In the genomic region with DNA sequence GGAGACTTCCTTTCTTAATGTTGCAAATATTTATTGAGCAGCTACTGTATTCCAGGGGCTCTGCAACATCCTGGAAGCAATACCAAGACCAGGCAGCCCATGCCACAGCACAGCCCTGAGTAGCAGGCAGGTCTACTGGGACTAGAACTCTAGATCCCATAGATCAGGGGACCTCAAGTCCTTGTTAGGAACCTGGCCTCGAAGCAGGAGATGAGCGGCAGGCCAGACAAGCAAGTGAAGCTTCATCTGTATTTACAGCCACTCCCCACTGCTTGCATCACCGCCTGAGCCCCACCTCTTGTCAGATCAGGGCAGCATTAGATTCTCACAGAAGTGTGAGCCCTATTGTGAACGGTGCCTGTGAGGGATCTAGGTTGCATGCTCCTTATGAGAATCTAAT, we compare ENCODE assay signal across 19 cellular contexts.
DNase-seq lines count a peak whose midpoint lies in the region; ATAC-seq, FAIRE-seq and TF ChIP-seq lines count a peak whose summit lies in the region.
"Had no signal": no experiment of that assay in that cellular context is flagged by ENCODE, and none has a peak within 500 bp of the region (broad histone marks: within the 10 kb centered on the region; RNA-seq: fewer than 3 reads in every experiment).

No MANE protein-coding gene starts in this region.

- DNase-seq in SK-N-SH (no peak), Panc1 (ENCODE audit: low read depth, low spot score) (no peak), K562 (ENCODE audit: extremely low read depth in 1 of 4, low spot score in 3 of 4) (no peak), spleen (peak; percentile 56), NCI-H1436 (lab: John Stamatoyannopoulos, UW) (no peak), NCI-H345 treated with DMSO at 0.1 percent for 48 hours (lab: John Stamatoyannopoulos, UW; ENCODE audit: unreplicated experiment) (no peak), gastrocnemius medialis (no peak)
- DNase-seq: 8988T; CD4-positive, alpha-beta memory T cell; DMS153; DMS79; GDM1; GM23248 had no signal

- no peak overlapping the region for H3K27ac ChIP-seq in SK-N-SH (ENCODE audit: low read depth in 2 of 2, low read length in 1 of 2)
- no peak overlapping the region for H3K27ac ChIP-seq in Panc1 (ENCODE audit: low read length)
- no peak overlapping the region for H3K27ac ChIP-seq in K562 (ENCODE audit: extremely low read depth, low read depth, low read length)
- H3K27ac ChIP-seq in spleen: no peak overlapping the region
- H3K27ac ChIP-seq in gastrocnemius medialis: no peak overlapping the region
- H3K27ac ChIP-seq: BLaER1, GM23248 had no signal

- BruUV-seq in Panc1 (replicated peaks; lab: Mats Ljungman, UMichigan): no TSS peak
- no TSS peak for BruUV-seq in K562 (replicated peaks; lab: Mats Ljungman, UMichigan)

- TF ChIP-seq RAD21 in SK-N-SH (IDR thresholded peaks at IDR 0.05; ENCODE audit: low read length) (no peak), K562 (CRISPR knock-in tag; conservative IDR thresholded peaks at IDR 0.05 in 1 of 2, IDR thresholded peaks at IDR 0.05 in 1 of 2) (no peak)

- H3K79me2 ChIP-seq in SK-N-SH (ENCODE audit: insufficient read depth) (no peaks in the 10 kb centered on the region), K562 (ENCODE audit: control insufficient read depth, insufficient read depth, low read length) (no peaks in the 10 kb centered on the region)

- POLR2A ChIA-PET in SK-N-SH (lab: Yijun Ruan, JAX) (no interaction called here), Panc1 (lab: Charles Lee) (no interaction called here), K562 (lab: Yijun Ruan, JAX) (no interaction called here)

- WGBS in SK-N-SH (ENCODE audit: low lambda C conversion rate): 48% methylated on average over 4 of the region's 4 CpGs
- 2% methylated on average over 4 of the region's 4 CpGs for whole genome bisulfite sequencing in K562 (ENCODE audit: insufficient coverage, low coverage, missing lambda C conversion rate)
- 82 to 93% (median 90%) methylated on average over 4 of the region's 4 CpGs for WGBS in spleen, 5 donors

- no peaks in the 10 kb centered on the region for H3K9me2 ChIP-seq in SK-N-SH

- in situ Hi-C loops in Panc1 (cut with HindIII; ENCODE audit: low pct_unique_long_range_greater_than_20kb, low sequenced_read_pairs): no loop called here
- in situ Hi-C loops in K562 (cut with MboI): no loop called here
- in situ Hi-C loops in gastrocnemius medialis (cut with MboI; ENCODE audit: low sequenced_read_pairs in 4 of 4): loop anchor here in 1 of 4 donors (25.0 kb wide), 1 partner anchor 100 kb away; no protein-coding TSS in a partner anchor

- H4K20me1 ChIP-seq in SK-N-SH (ENCODE audit: insufficient read depth): no peaks in the 10 kb centered on the region
- no peaks in the 10 kb centered on the region for H4K20me1 ChIP-seq in K562 (replicated peaks; ENCODE audit: control insufficient read depth, insufficient read depth, low read length)
- H4K20me1 ChIP-seq: BLaER1 had no signal

- H3K9me3 ChIP-seq in SK-N-SH: no peaks in the 10 kb centered on the region
- H3K9me3 ChIP-seq in Panc1 (ENCODE audit: control insufficient read depth, insufficient read depth, low read depth, low read length): peaks cover 4% of the 10 kb centered on the region; the same call in 1 of the 2 replicates
- no peaks in the 10 kb centered on the region for H3K9me3 ChIP-seq in K562 (replicated peaks; ENCODE audit: control insufficient read depth, insufficient read depth, low read depth, low read length)
- peaks cover 0 to 21% (median 8%) of the 10 kb centered on the region in 8 donors for H3K9me3 ChIP-seq in spleen
- no peaks in the 10 kb centered on the region for H3K9me3 ChIP-seq in gastrocnemius medialis
- H3K9me3 ChIP-seq: HAP-1 had no signal

- intact Hi-C loops in Panc1 (cut with micrococcal nuclease; ENCODE audit: unreplicated experiment) (no loop called here), K562 (cut with micrococcal nuclease) (no loop called here), spleen (cut with DNase I; ENCODE audit: low total_unique reads) (no loop called here), gastrocnemius medialis (cut with DNase I; ENCODE audit: low total_unique reads) (no loop called here)

- CTCF ChIA-PET in SK-N-SH (lab: Yijun Ruan, JAX): interaction anchor here (0.6 to 1.8 kb wide), 3 partner anchors 18 to 258 kb away, joined by 3 to 6 read pairs (median 6); no protein-coding TSS in a partner anchor
- CTCF ChIA-PET in Panc1 (lab: Charles Lee): interaction anchor here (0.6 kb wide), 1 partner anchor 94 kb away, joined by 5 read pairs; no protein-coding TSS in a partner anchor
- CTCF ChIA-PET in K562 (lab: Yijun Ruan, JAX; ENCODE audit: low intra/inter-chr PET ratio): no interaction called here

- no peak for FAIRE-seq in K562 (lab: Jason Lieb, UNC)
- FAIRE-seq: GM12892, GM18507, HTR-8/SVneo had no signal

- no peak overlapping the region for H3K4me2 ChIP-seq in SK-N-SH
- no peak overlapping the region for H3K4me2 ChIP-seq in K562 (ENCODE audit: insufficient read depth, low read length)
- H3K4me2 ChIP-seq: BLaER1 had no signal

- peaks cover 11% of the 10 kb centered on the region; the same call in 1 of the 2 replicates for H3K27me3 ChIP-seq in SK-N-SH (ENCODE audit: insufficient read depth)
- H3K27me3 ChIP-seq in Panc1 (ENCODE audit: control insufficient read depth, insufficient read depth, low read length): peaks cover 13% of the 10 kb centered on the region
- peaks cover 5 to 18% of the 10 kb centered on the region in 2 experiments; a peak in 4 of 5 replicates for H3K27me3 ChIP-seq in K562 (ENCODE audit: control insufficient read depth in 2 of 2, insufficient read depth in 2 of 2, low read length in 2 of 2)
- H3K27me3 ChIP-seq in spleen (replicated peaks in 1 of 7): peaks cover 0 to 17% (median 0%) of the 10 kb centered on the region in 7 donors
- peaks cover 0 to 13% (median 2%) of the 10 kb centered on the region in 3 donors for H3K27me3 ChIP-seq in gastrocnemius medialis
- H3K27me3 ChIP-seq: BLaER1 had no signal

- TF ChIP-seq POLR2A in K562 (conservative IDR thresholded peaks at IDR 0.05) (no peak), spleen (IDR thresholded peaks at IDR 0.05) (no peak), gastrocnemius medialis (IDR thresholded peaks at IDR 0.05) (no peak)

- no peak overlapping the region for H3K4me3 ChIP-seq in SK-N-SH (ENCODE audit: low read depth in 2 of 2, low read length in 1 of 2)
- H3K4me3 ChIP-seq in Panc1 (ENCODE audit: low read depth in 2 of 2, low read length in 2 of 2): no peak overlapping the region
- H3K4me3 ChIP-seq in K562: no peak overlapping the region
- no peak overlapping the region for H3K4me3 ChIP-seq in spleen
- H3K4me3 ChIP-seq in gastrocnemius medialis: no peak overlapping the region
- H3K4me3 ChIP-seq: BLaER1, GM23248, HAP-1 had no signal

- no peaks in the 10 kb centered on the region for H3F3A ChIP-seq in SK-N-SH (replicated peaks; ENCODE audit: insufficient read depth)

- TF ChIP-seq CTCF in SK-N-SH (IDR thresholded peaks at IDR 0.05) (no peak), Panc1 (IDR thresholded peaks at IDR 0.05) (no peak), K562 (IDR thresholded peaks at IDR 0.05 in 2 of 3, conservative IDR thresholded peaks at IDR 0.05 in 1 of 3; ENCODE audit: insufficient read depth in 2 of 3, low read depth in 1 of 3, low read length in 3 of 3) (no peak), spleen (IDR thresholded peaks at IDR 0.05 in 8 of 11, conservative IDR thresholded peaks at IDR 0.05 in 3 of 11) (no peak), gastrocnemius medialis (IDR thresholded peaks at IDR 0.05 in 4 of 5, conservative IDR thresholded peaks at IDR 0.05 in 1 of 5) (no peak)

- no peaks in the 10 kb centered on the region for H3K9me1 ChIP-seq in K562 (ENCODE audit: control insufficient read depth, insufficient read depth, low read length)

- H3K4me1 ChIP-seq in SK-N-SH (ENCODE audit: control insufficient read depth in 1 of 2, insufficient read depth in 2 of 2, low read depth in 1 of 2, low read length in 1 of 2): no peaks in the 10 kb centered on the region
- H3K4me1 ChIP-seq in Panc1 (ENCODE audit: control insufficient read depth, insufficient read depth, low read length): no peaks in the 10 kb centered on the region
- no peaks in the 10 kb centered on the region for H3K4me1 ChIP-seq in K562 (replicated peaks in 1 of 2; ENCODE audit: control insufficient read depth in 2 of 2, insufficient read depth in 2 of 2, low read length in 2 of 2)
- H3K4me1 ChIP-seq in spleen: peaks cover 0 to 18% (median 13%) of the 10 kb centered on the region in 6 donors
- H3K4me1 ChIP-seq in gastrocnemius medialis: no peaks in the 10 kb centered on the region
- H3K4me1 ChIP-seq: HAP-1 had no signal

- H3K36me3 ChIP-seq in SK-N-SH (replicated peaks in 1 of 2; ENCODE audit: control insufficient read depth in 1 of 2, insufficient read depth in 2 of 2, low read length in 1 of 2) (no peaks in the 10 kb centered on the region), Panc1 (ENCODE audit: control insufficient read depth, insufficient read depth, low read length) (no peaks in the 10 kb centered on the region), K562 (ENCODE audit: control insufficient read depth, insufficient read depth, low read length) (no peaks in the 10 kb centered on the region), spleen (no peaks in the 10 kb centered on the region), gastrocnemius medialis (no peaks in the 10 kb centered on the region)
- H3K36me3 ChIP-seq: BLaER1, HAP-1 had no signal

- no peak overlapping the region for H2AFZ ChIP-seq in SK-N-SH (ENCODE audit: low read depth)
- H2AFZ ChIP-seq in K562 (ENCODE audit: low read depth, low read length): no peak overlapping the region
- H2AFZ ChIP-seq: GM23248 had no signal

- H3K9ac ChIP-seq in SK-N-SH: no peak overlapping the region
- no peak overlapping the region for H3K9ac ChIP-seq in K562 (ENCODE audit: insufficient read depth in 1 of 2, low read depth in 2 of 2, low read length in 2 of 2)
- H3K9ac ChIP-seq: BLaER1, GM23248 had no signal

- TF ChIP-seq EP300 in SK-N-SH (IDR thresholded peaks at IDR 0.05; ENCODE audit: borderline replicate concordance in 1 of 2, low read depth in 1 of 2, low read length in 1 of 2) (no peak), K562 (IDR thresholded peaks at IDR 0.05; ENCODE audit: low read length) (no peak)

- ATAC-seq in SK-N-SH treated with all-trans-retinoic acid at 6 μM for 48 hours (no peak), Panc1 (0 out of 2 replicates have a peak, but pooled peaks have one; percentile 19), K562 (no peak), gastrocnemius medialis (no peak)

TF ChIP-seq in SK-N-SH, 30 proteins besides CTCF, POLR2A, EP300 and RAD21 (continues in another document):
- TF ChIP-seq YY1 (IDR thresholded peaks at IDR 0.05; ENCODE audit: low read depth) (no peak), TAF1 (IDR thresholded peaks at IDR 0.05; ENCODE audit: borderline replicate concordance, low read depth, low read length) (no peak), ELF1 (IDR thresholded peaks at IDR 0.05) (no peak), CHD2 (IDR thresholded peaks at IDR 0.05; ENCODE audit: low read length, partially characterized antibody) (no peak)

TF ChIP-seq in K562, 482 proteins besides CTCF, POLR2A, EP300 and RAD21 (continues in another document):
- 0 out of 2 replicates have a peak, but pooled peaks have one; percentile 21 for TF ChIP-seq CEBPG (CRISPR knock-in tag; IDR thresholded peaks at IDR 0.05)
- TF ChIP-seq CEBPG (tag; conservative IDR thresholded peaks at IDR 0.05 in 1 of 2, IDR thresholded peaks at IDR 0.05 in 1 of 2): no peak
